15 cellular contexts compared by ENCODE assay signal in genomic region chr11:96230686-96231085, GRCh38.
A peak's percentile ranks its signal among the peaks of the same experiment; 100 is the strongest.
DNase-seq lines count a peak whose midpoint lies in the region; ATAC-seq, FAIRE-seq and TF ChIP-seq lines count a peak whose summit lies in the region.
"Had no signal": no experiment of that assay in that cellular context is flagged by ENCODE, and none has a peak within 500 bp of the region (broad histone marks: within the 10 kb centered on the region; RNA-seq: fewer than 3 reads in every experiment).

No MANE protein-coding gene starts in this region.

- H3K4me1 ChIP-seq in right atrium auricular region (peaks cover 0 to 40% of the 10 kb centered on the region in 2 donors), foreskin keratinocyte (peaks cover 36% of the 10 kb centered on the region)

- peaks cover 56% of the 10 kb centered on the region for H3K4me1 Mint-ChIP-seq in stimulated activated memory B cell treated with anti-CD40 and anti-IgM and Interleukin-4, amounts not matched to agents 10 μg/mL and 1 μg/mL and 100 μg/mL, for 72 hours

- H3K9me3 ChIP-seq in right atrium auricular region = no peaks in the 10 kb centered on the region

- intact Hi-C loops in Right ventricle myocardium inferior (cut with DNase I) = no loop called here

- H3K9me3 Mint-ChIP-seq in stimulated activated memory B cell treated with anti-CD40 and anti-IgM and Interleukin-4, amounts not matched to agents 10 μg/mL and 1 μg/mL and 100 μg/mL, for 72 hours = no peaks in the 10 kb centered on the region
- H3K9me3 Mint-ChIP-seq: activated CD8-positive, alpha-beta T cell treated with anti-CD3 and anti-CD28 coated beads for 36 hours had no signal

- H3K36me3 Mint-ChIP-seq in stimulated activated memory B cell treated with anti-CD40 and anti-IgM and Interleukin-4, amounts not matched to agents 10 μg/mL and 1 μg/mL and 100 μg/mL, for 72 hours = peaks cover 20% of the 10 kb centered on the region

- ATAC-seq in Right ventricle myocardium inferior = peak; percentile 34
- no peak for ATAC-seq in foreskin keratinocyte
- ATAC-seq in stimulated activated memory B cell treated with anti-CD40 and anti-IgM and Interleukin-4, amounts not matched to agents 10 μg/mL and 1 μg/mL and 100 μg/mL, for 72 hours = no peak
- ATAC-seq: activated CD8-positive, alpha-beta T cell treated with anti-CD3 and anti-CD28 coated beads for 36 hours; Panc1 had no signal

- H3K4me3 Mint-ChIP-seq in stimulated activated memory B cell treated with anti-CD40 and anti-IgM and Interleukin-4, amounts not matched to agents 10 μg/mL and 1 μg/mL and 100 μg/mL, for 72 hours = peak overlapping the region; percentile 35
- H3K4me3 Mint-ChIP-seq: activated CD8-positive, alpha-beta T cell treated with anti-CD3 and anti-CD28 coated beads for 36 hours had no signal

- H3K27me3 ChIP-seq in right atrium auricular region (no peaks in the 10 kb centered on the region), foreskin keratinocyte (no peaks in the 10 kb centered on the region)

- peak overlapping the region; percentile 16 for H3K27ac Mint-ChIP-seq in stimulated activated memory B cell treated with anti-CD40 and anti-IgM and Interleukin-4, amounts not matched to agents 10 μg/mL and 1 μg/mL and 100 μg/mL, for 72 hours

- H3K36me3 ChIP-seq in right atrium auricular region = no peaks in the 10 kb centered on the region

- no peak for FAIRE-seq in H54 (lab: Jason Lieb, UNC)

- H3K27me3 Mint-ChIP-seq in stimulated activated memory B cell treated with anti-CD40 and anti-IgM and Interleukin-4, amounts not matched to agents 10 μg/mL and 1 μg/mL and 100 μg/mL, for 72 hours = no peaks in the 10 kb centered on the region
- H3K27me3 Mint-ChIP-seq: activated CD8-positive, alpha-beta T cell treated with anti-CD3 and anti-CD28 coated beads for 36 hours had no signal

- DNase-seq in Right ventricle myocardium inferior (ENCODE audit: missing footprints) = no peak
- no peak for DNase-seq in right atrium auricular region (ENCODE audit: low spot score)
- DNase-seq in NOMO-1 treated with dmso at 0.1 percent for 144 hours (lab: John Stamatoyannopoulos, UW; ENCODE audit: unreplicated experiment) = peak; percentile 74
- no peak for DNase-seq in foreskin keratinocyte
- DNase-seq in DMS114 treated with DMSO at 0.1 percent for 48 hours (lab: John Stamatoyannopoulos, UW; ENCODE audit: unreplicated experiment) = no peak
- DNase-seq in H54 (ENCODE audit: insufficient read length, low spot score) = no peak
- no peak for DNase-seq in erythroblast (lab: John Stamatoyannopoulos, UW)
- DNase-seq: activated CD8-positive, alpha-beta T cell treated with anti-CD3 and anti-CD28 coated beads for 36 hours; activated gamma-delta T cell; midbrain; NCI-H1092 treated with DMSO at 0.1 percent for 48 hours; NCI-H345; stimulated activated CD4-positive, alpha-beta T cell treated with anti-CD3 and anti-CD28 coated beads, Interleukin-1b, Interleukin-23, amount 100 ng/mL, for 48 hours had no signal

- TF ChIP-seq CTCF in right atrium auricular region (IDR thresholded peaks at IDR 0.05) (no peak), foreskin keratinocyte (conservative IDR thresholded peaks at IDR 0.05) (no peak)

- TF ChIP-seq POLR2A in H54 (IDR thresholded peaks at IDR 0.05; ENCODE audit: low read depth, low read length) (no peak), erythroblast (IDR thresholded peaks at IDR 0.05; ENCODE audit: low read length) (no peak)

- H3K27ac ChIP-seq in right atrium auricular region (no peak overlapping the region), foreskin keratinocyte (peak overlapping the region; percentile 18)

- no peak overlapping the region for H3K4me3 ChIP-seq in right atrium auricular region
